ENCODE assay signal across 7 cellular contexts in genomic region chr12:2484141-2484776, GRCh38.
"Had no signal": no experiment of that assay in that cellular context is flagged by ENCODE, and none has a peak within 500 bp of the region (broad histone marks: within the 10 kb centered on the region; RNA-seq: fewer than 3 reads in every experiment).

No MANE protein-coding gene starts in this region.

- H3K9me3 ChIP-seq: HAP-1 had no signal

- DNase-seq: GM23248, GOT3, H7, IMR-90 had no signal

- H3K36me3 ChIP-seq: HAP-1 had no signal

- H3K4me3 ChIP-seq: GM23248, HAP-1, K562 had no signal

- H3K27ac ChIP-seq: GM23248 had no signal

- H3K4me1 ChIP-seq: HAP-1 had no signal

- ATAC-seq: HCT116, K562 had no signal
